8 cellular contexts compared by ENCODE assay signal in the genomic region with DNA sequence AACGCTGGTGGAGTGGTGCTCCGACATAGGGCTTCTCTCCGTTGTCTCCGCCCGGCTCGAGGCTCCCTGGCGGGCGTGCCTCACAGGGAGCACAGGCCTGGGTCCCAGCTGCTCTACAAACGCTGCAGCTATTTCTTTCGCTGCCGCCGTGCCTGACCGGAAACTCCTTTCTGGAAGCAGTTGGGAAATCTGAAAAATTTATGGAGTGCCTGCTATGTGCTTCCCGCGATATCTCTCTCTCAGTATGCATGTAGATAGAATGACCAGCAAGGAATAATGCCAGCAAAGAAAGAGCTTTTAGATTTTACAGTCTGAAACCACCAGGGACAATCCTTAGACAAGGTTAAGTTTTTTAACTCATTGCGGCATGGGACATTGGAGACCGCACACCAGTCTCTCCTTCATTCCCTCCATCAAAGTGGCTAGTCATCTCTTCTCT. TPM values are rescaled to one million over a fixed set of nuclear protein-coding genes. Genes with fewer than 3 reads are reported as not detected.
DNase-seq lines count a peak whose midpoint lies in the region; ATAC-seq and TF ChIP-seq lines count a peak whose summit lies in the region.

No MANE protein-coding gene starts in this region.

- H3K9me3 Mint-ChIP-seq in glutamatergic neuron (ENCODE audit: unreplicated experiment) = peaks cover 11% of the 10 kb centered on the region

- no peak for DNase-seq in AG04449 (ENCODE audit: low read depth, low spot score)
- DNase-seq in T-helper 17 cell = no peak
- no peak for DNase-seq in glutamatergic neuron
- DNase-seq in central memory CD4-positive, alpha-beta T cell = no peak
- DNase-seq in OCI-M1 (lab: John Stamatoyannopoulos, UW) = no peak
- no peak for DNase-seq in left lobe of liver (ENCODE audit: low spot score)

- no peak for TF ChIP-seq CTCF in AG04449 (IDR thresholded peaks at IDR 0.05; ENCODE audit: insufficient read depth, low read length, missing control alignments)
- TF ChIP-seq CTCF in glutamatergic neuron (IDR thresholded peaks at IDR 0.05; ENCODE audit: partially characterized antibody, unreplicated experiment) = no peak

- H3K9me3 ChIP-seq in T-helper 17 cell (ENCODE audit: control insufficient read depth, low read length, poor library complexity, severe bottlenecking) = no peaks in the 10 kb centered on the region

- POLR2A ChIA-PET in AG04449 (lab: Yijun Ruan, JAX) = no interaction called here

- H3K4me3 ChIP-seq in AG04449 (ENCODE audit: low read depth, low read length) (peak overlapping the region; percentile 79), skin epidermis (peak overlapping the region; percentile 41 to 64 (median 55))

- H3K27ac ChIP-seq in skin epidermis = peak overlapping the region in 20 of 21 experiments; percentile 33 to 86 (median 74)

- H3K4me1 Mint-ChIP-seq in T-helper 17 cell (peaks cover 21% of the 10 kb centered on the region), glutamatergic neuron (ENCODE audit: low read depth, unreplicated experiment) (peaks cover 4% of the 10 kb centered on the region)

- H3K27ac Mint-ChIP-seq in T-helper 17 cell = peak overlapping the region; percentile 37
- peak overlapping the region; percentile 20 for H3K27ac Mint-ChIP-seq in glutamatergic neuron (ENCODE audit: unreplicated experiment)

- H3K27me3 Mint-ChIP-seq in T-helper 17 cell (peaks cover 6% of the 10 kb centered on the region), glutamatergic neuron (ENCODE audit: unreplicated experiment) (no peaks in the 10 kb centered on the region)

- H3K36me3 Mint-ChIP-seq in T-helper 17 cell (ENCODE audit: low read depth) (no peaks in the 10 kb centered on the region), glutamatergic neuron (ENCODE audit: unreplicated experiment) (no peaks in the 10 kb centered on the region)

- CTCF ChIA-PET in AG04449 (lab: Yijun Ruan, JAX) = interaction anchor here (0.9 to 2.1 kb wide), 7 partner anchors 9 to 689 kb away, joined by 3 to 12 read pairs (median 6); no protein-coding TSS in a partner anchor

- ATAC-seq in GM19455 (IDR thresholded peaks at IDR 0.05; ENCODE audit: unreplicated experiment) (peak; percentile 12), T-helper 17 cell (no peak), left lobe of liver (no peak)

- H3K4me3 Mint-ChIP-seq in T-helper 17 cell (peak overlapping the region; percentile 92), glutamatergic neuron (ENCODE audit: unreplicated experiment) (peak overlapping the region; percentile 90)

RNA-seq across cellular contexts. Expression of a gene that starts 0.8 kb away (rescaled TPM):
- total RNA-seq in T-helper 17 cell (10 to 100 TPM; 26.1 to 30.3 TPM), glutamatergic neuron (ENCODE audit: unreplicated experiment) (8.4 TPM), left lobe of liver (10.1 TPM)
